In the genomic region with DNA sequence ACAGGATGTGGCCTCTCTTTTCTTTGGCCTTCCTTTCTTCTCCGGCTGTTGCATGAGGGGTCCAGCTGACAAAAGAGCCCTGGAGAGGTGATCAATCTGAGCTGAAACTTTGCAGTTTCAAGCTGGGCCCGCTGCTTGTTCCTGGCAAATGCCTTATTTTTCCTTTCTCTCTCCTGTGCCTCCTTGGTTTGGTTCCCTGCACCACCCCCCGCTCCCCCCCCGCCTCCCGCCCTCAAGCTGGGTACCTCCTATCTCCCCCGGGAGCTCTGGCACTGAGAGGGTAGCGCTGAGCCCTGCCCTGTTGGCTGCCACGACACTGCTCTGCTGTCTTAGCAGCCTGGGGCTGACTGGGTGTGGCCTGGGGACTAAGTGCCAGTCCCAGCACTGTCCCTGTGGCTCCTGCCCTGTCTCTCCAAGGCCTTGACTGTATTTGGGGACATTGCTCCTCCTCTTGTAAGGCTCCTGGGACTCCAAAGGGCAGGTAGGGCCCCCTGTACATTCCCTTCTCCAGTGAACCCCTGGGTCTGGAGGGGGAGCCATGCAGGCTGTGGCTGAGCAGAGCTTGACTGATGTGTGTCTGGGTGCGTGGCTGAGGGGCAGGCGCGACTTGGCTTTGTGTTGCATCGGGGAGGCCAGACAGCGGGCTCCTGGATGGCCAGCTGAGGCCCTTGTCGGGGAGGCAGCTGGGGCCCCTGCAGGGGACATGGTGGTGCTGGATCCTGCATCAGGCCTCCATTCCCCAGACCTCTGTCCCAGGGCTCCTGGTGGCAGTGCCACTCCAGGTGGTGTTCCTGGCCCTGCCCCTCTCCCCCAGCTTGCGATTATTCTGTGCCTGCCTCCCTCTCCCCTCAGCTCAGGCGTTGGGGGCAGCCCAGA, we compare ENCODE assay signal across 8 cellular contexts. TPM values are rescaled to one million over a fixed set of nuclear protein-coding genes. Genes with fewer than 3 reads are reported as not detected.
DNase-seq lines count a peak whose midpoint lies in the region; ATAC-seq and TF ChIP-seq lines count a peak whose summit lies in the region.

No MANE protein-coding gene starts in this region.

- no peaks in the 10 kb centered on the region for H3K27me3 ChIP-seq in CD4-positive, alpha-beta T cell (ENCODE audit: control insufficient read depth, insufficient read depth, low read length)
- 0 out of 2 replicates have a peak, but pooled peaks cover 2% of the 10 kb centered on the region for H3K27me3 ChIP-seq in HUES64 (ENCODE audit: insufficient read depth, low read length)

- H3K27ac Mint-ChIP-seq in CD4-positive, alpha-beta T cell = peak overlapping the region; percentile 54
- peak overlapping the region; percentile 33 for H3K27ac Mint-ChIP-seq in activated CD4-positive, alpha-beta memory T cell treated with anti-CD3 and anti-CD28 coated beads for 36 hours
- H3K27ac Mint-ChIP-seq in progenitor cell of endocrine pancreas = peak overlapping the region; percentile 64

- H3K36me3 ChIP-seq in HUES64 (ENCODE audit: insufficient read depth, low read length) = peaks cover 22% of the 10 kb centered on the region

- CTCF ChIA-PET in CD4-positive, alpha-beta T cell (lab: Charles Lee) = no interaction called here
- CTCF ChIA-PET in activated CD4-positive, alpha-beta memory T cell treated with anti-CD3 and anti-CD28 coated beads for 36 hours (lab: Charles Lee) = interaction anchor here (0.6 to 0.8 kb wide), 3 partner anchors 61 to 849 kb away, joined by 3 to 4 read pairs (median 3); a partner anchor contains a TSS

- peak overlapping the region; percentile 61; the same call in 1 of the 2 replicates for H3K9ac ChIP-seq in HUES64 (ENCODE audit: low read depth, low read length)

- no peak for TF ChIP-seq CTCF in CD4-positive, alpha-beta T cell (IDR thresholded peaks at IDR 0.05)
- TF ChIP-seq CTCF in progenitor cell of endocrine pancreas (IDR thresholded peaks at IDR 0.05; ENCODE audit: unreplicated experiment) = no peak

- H3K27ac ChIP-seq in CD4-positive, alpha-beta T cell (ENCODE audit: low read depth, low read length) = no peak overlapping the region
- H3K27ac ChIP-seq in HUES64 (ENCODE audit: low read depth, low read length) = no peak overlapping the region

- intact Hi-C loops in CD4-positive, alpha-beta T cell (cut with DNase I, micrococcal nuclease) = loop anchor here in 1 of 2 experiments (1.0 to 2.0 kb wide), 3 partner anchors 19 to 31 kb away; a partner anchor contains a TSS
- intact Hi-C loops in activated CD4-positive, alpha-beta memory T cell treated with anti-CD3 and anti-CD28 coated beads for 36 hours (cut with micrococcal nuclease) = no loop called here

- WGBS in HUES64 = 53% methylated on average over 13 of the region's 16 CpGs

- H3K4me1 Mint-ChIP-seq in CD4-positive, alpha-beta T cell (ENCODE audit: low read depth) = peaks cover 11% of the 10 kb centered on the region
- peaks cover 7% of the 10 kb centered on the region for H3K4me1 Mint-ChIP-seq in activated CD4-positive, alpha-beta memory T cell treated with anti-CD3 and anti-CD28 coated beads for 36 hours (ENCODE audit: low read depth)
- H3K4me1 Mint-ChIP-seq in progenitor cell of endocrine pancreas (ENCODE audit: low read depth) = no peaks in the 10 kb centered on the region

- H3K27me3 Mint-ChIP-seq in CD4-positive, alpha-beta T cell = no peaks in the 10 kb centered on the region
- H3K27me3 Mint-ChIP-seq in activated CD4-positive, alpha-beta memory T cell treated with anti-CD3 and anti-CD28 coated beads for 36 hours = no peaks in the 10 kb centered on the region
- H3K27me3 Mint-ChIP-seq in progenitor cell of endocrine pancreas = no peaks in the 10 kb centered on the region

- ATAC-seq in CD4-positive, alpha-beta T cell (ENCODE audit: poor library complexity) = peak; percentile 48
- ATAC-seq in HG02884 (IDR thresholded peaks at IDR 0.05; ENCODE audit: unreplicated experiment) (no peak), HG03135 (IDR thresholded peaks at IDR 0.05; ENCODE audit: unreplicated experiment) (no peak)

- peak in 2 of 10 experiments; percentile 13 to 19 for DNase-seq in CD4-positive, alpha-beta T cell
- peak; percentile 34 for DNase-seq in activated CD4-positive, alpha-beta memory T cell treated with anti-CD3 and anti-CD28 coated beads for 36 hours
- DNase-seq in glomerular visceral epithelial cell (ENCODE audit: extremely low spot score) = peak; percentile 37
- no peak for DNase-seq in progenitor cell of endocrine pancreas (ENCODE audit: low spot score, unreplicated experiment)
- DNase-seq in inferior parietal cortex (ENCODE audit: extremely low spot score) = no peak

- H3K9me3 Mint-ChIP-seq in CD4-positive, alpha-beta T cell = no peaks in the 10 kb centered on the region
- H3K9me3 Mint-ChIP-seq in activated CD4-positive, alpha-beta memory T cell treated with anti-CD3 and anti-CD28 coated beads for 36 hours = peaks cover 2% of the 10 kb centered on the region
- H3K9me3 Mint-ChIP-seq in progenitor cell of endocrine pancreas (ENCODE audit: low read depth) = peaks cover 9% of the 10 kb centered on the region

- no peaks in the 10 kb centered on the region for H3K9me3 ChIP-seq in CD4-positive, alpha-beta T cell (ENCODE audit: control insufficient read depth, low read length)
- H3K9me3 ChIP-seq in HUES64 (ENCODE audit: insufficient read depth, low read depth, low read length) = no peaks in the 10 kb centered on the region

- no peaks in the 10 kb centered on the region for H3K4me1 ChIP-seq in HUES64 (ENCODE audit: insufficient read depth, low read length)

- peak overlapping the region; percentile 71 for H3K4me3 ChIP-seq in HUES64 (ENCODE audit: low read length)

- POLR2A ChIA-PET in CD4-positive, alpha-beta T cell (lab: Charles Lee) = interaction anchor here (0.6 to 1.8 kb wide), 9 partner anchors 13 to 61 kb away, joined by 3 to 8 read pairs (median 4); a partner anchor contains a TSS
- POLR2A ChIA-PET in activated CD4-positive, alpha-beta memory T cell treated with anti-CD3 and anti-CD28 coated beads for 36 hours (lab: Charles Lee) = interaction anchor here (1.4 kb wide), 1 partner anchor 32 kb away, joined by 4 read pairs; a partner anchor contains a TSS

- peaks cover 19% of the 10 kb centered on the region for H3K36me3 Mint-ChIP-seq in CD4-positive, alpha-beta T cell (ENCODE audit: low read depth)
- H3K36me3 Mint-ChIP-seq in activated CD4-positive, alpha-beta memory T cell treated with anti-CD3 and anti-CD28 coated beads for 36 hours = peaks cover 1% of the 10 kb centered on the region
- peaks cover 14% of the 10 kb centered on the region for H3K36me3 Mint-ChIP-seq in progenitor cell of endocrine pancreas (ENCODE audit: insufficient read depth)

- peak overlapping the region; percentile 86 for H3K4me3 Mint-ChIP-seq in CD4-positive, alpha-beta T cell
- peak overlapping the region; percentile 76 for H3K4me3 Mint-ChIP-seq in activated CD4-positive, alpha-beta memory T cell treated with anti-CD3 and anti-CD28 coated beads for 36 hours
- H3K4me3 Mint-ChIP-seq in progenitor cell of endocrine pancreas (ENCODE audit: low read depth) = peak overlapping the region; percentile 81

RNA-seq across cellular contexts. Expression of a gene that starts 1.1 kb away (rescaled TPM):
- total RNA-seq in CD4-positive, alpha-beta T cell = 10 to 100 TPM; 35.1 to 38.1 TPM
- polyA plus RNA-seq in HUES64 (2013, experiment 1 of 2) = 9.5 TPM
- polyA plus RNA-seq in HUES64 (2013, experiment 2 of 2) = 12.7 TPM
- 10 to 100 TPM; 33.7 to 35.2 TPM for total RNA-seq in activated CD4-positive, alpha-beta memory T cell treated with anti-CD3 and anti-CD28 coated beads for 36 hours
- total RNA-seq in progenitor cell of endocrine pancreas = 135 and 148 TPM in 2 replicates

RNA-seq across cellular contexts. Expression of a gene that starts 15.3 kb away (rescaled TPM):
- total RNA-seq in CD4-positive, alpha-beta T cell = 10 to 100 TPM; 42.3 to 49.4 TPM
- polyA plus RNA-seq in HUES64 (2013, experiment 1 of 2) = 43.4 TPM
- 46.3 TPM for polyA plus RNA-seq in HUES64 (2013, experiment 2 of 2)
- 10 to 100 TPM; 61.1 to 61.9 TPM for total RNA-seq in activated CD4-positive, alpha-beta memory T cell treated with anti-CD3 and anti-CD28 coated beads for 36 hours
- 65.8 and 66.7 TPM in 2 replicates for total RNA-seq in progenitor cell of endocrine pancreas

RNA-seq across cellular contexts. Expression of a gene that starts 19.9 kb away (rescaled TPM):
- 1 to 10 TPM; 5.7 to 6.6 TPM for total RNA-seq in CD4-positive, alpha-beta T cell
- polyA plus RNA-seq in HUES64 (2013, experiment 1 of 2) = 37.0 TPM
- 34.0 TPM for polyA plus RNA-seq in HUES64 (2013, experiment 2 of 2)
- total RNA-seq in activated CD4-positive, alpha-beta memory T cell treated with anti-CD3 and anti-CD28 coated beads for 36 hours = 10 to 100 TPM; 45.5 to 47.7 TPM
- 12.8 and 13.5 TPM in 2 replicates for total RNA-seq in progenitor cell of endocrine pancreas

RNA-seq across cellular contexts. Expression of a gene that starts 22.2 kb away (rescaled TPM):
- 100 to 1,000 TPM; 144 to 145 TPM for total RNA-seq in CD4-positive, alpha-beta T cell
- 66.3 TPM for polyA plus RNA-seq in HUES64 (2013, experiment 1 of 2)
- 73.5 TPM for polyA plus RNA-seq in HUES64 (2013, experiment 2 of 2)
- 100 to 1,000 TPM; 119 to 121 TPM for total RNA-seq in activated CD4-positive, alpha-beta memory T cell treated with anti-CD3 and anti-CD28 coated beads for 36 hours
- 149 and 151 TPM in 2 replicates for total RNA-seq in progenitor cell of endocrine pancreas

RNA-seq across cellular contexts. Expression of a gene that starts 27.2 kb away (rescaled TPM):
- total RNA-seq in CD4-positive, alpha-beta T cell = 1 to 10 TPM; 6.6 to 8.9 TPM
- 19.0 TPM for polyA plus RNA-seq in HUES64 (2013, experiment 1 of 2)
- 23.5 TPM for polyA plus RNA-seq in HUES64 (2013, experiment 2 of 2)
- total RNA-seq in activated CD4-positive, alpha-beta memory T cell treated with anti-CD3 and anti-CD28 coated beads for 36 hours = 10 to 100 TPM; 49.5 to 53.3 TPM
- 17.7 and 20.0 TPM in 2 replicates for total RNA-seq in progenitor cell of endocrine pancreas

Comparison
In these comparisons a context has a peak if more than half of its experiments do, and no peak if none do; other contexts are left out.
1. DNase-seq: peak in activated CD4-positive, alpha-beta memory T cell treated with anti-CD3 and anti-CD28 coated beads for 36 hours (single experiment) and glomerular visceral epithelial cell (single experiment); none in progenitor cell of endocrine pancreas (single experiment) and inferior parietal cortex (single experiment).
2. Peak in every context shown above with its lines, with median percentiles within 50 percentile points of each other: H3K27ac Mint-ChIP-seq and H3K4me3 Mint-ChIP-seq.